In genomic region chr12:12266389-12266872, GRCh38 we compare ENCODE assay signal across 8 cellular contexts. TPM values are rescaled to one million over a fixed set of nuclear protein-coding genes. Genes with fewer than 3 reads are reported as not detected.
A peak's percentile ranks its signal among the peaks of the same experiment; 100 is the strongest.
DNase-seq lines count a peak whose midpoint lies in the region; ATAC-seq, FAIRE-seq and TF ChIP-seq lines count a peak whose summit lies in the region.

No MANE protein-coding gene starts in this region.

- no peaks in the 10 kb centered on the region for H3F3A ChIP-seq in DOHH2 (ENCODE audit: control insufficient read depth, insufficient read depth)

- no peaks in the 10 kb centered on the region for H3K9me3 ChIP-seq in DOHH2 (ENCODE audit: control insufficient read depth, insufficient read depth, low read length)
- H3K9me3 ChIP-seq in tibial artery = no peaks in the 10 kb centered on the region

- H3K4me1 ChIP-seq in DOHH2 (ENCODE audit: control insufficient read depth, low read length) (peaks cover 23% of the 10 kb centered on the region), tibial artery (peaks cover 0 to 20% (median 8%) of the 10 kb centered on the region in 4 donors)

- no peaks in the 10 kb centered on the region for H3K36me3 Mint-ChIP-seq in IgD-negative memory B cell

- FAIRE-seq in bronchial epithelial cell (lab: Jason Lieb, UNC) = no peak

- H4K20me1 ChIP-seq in DOHH2 (ENCODE audit: control insufficient read depth, insufficient read depth, low read depth, low read length) = no peaks in the 10 kb centered on the region

- H3K4me3 ChIP-seq in DOHH2 (ENCODE audit: low read length) (peak overlapping the region; percentile 89), bronchial epithelial cell (ENCODE audit: low read depth, low read length) (peak overlapping the region; percentile 71), lower leg skin (ENCODE audit: low read depth, poor library complexity, severe bottlenecking) (peak overlapping the region; percentile 75), tibial artery (peak overlapping the region; percentile 64 to 87)

- H3K27me3 ChIP-seq in DOHH2 (ENCODE audit: control insufficient read depth, low read length) (no peaks in the 10 kb centered on the region), bronchial epithelial cell (ENCODE audit: control insufficient read depth, insufficient read depth, low read length) (no peaks in the 10 kb centered on the region), tibial artery (no peaks in the 10 kb centered on the region)

- WGBS in lower leg skin, 2 donors = 1% methylated on average over 20 to 27 of the region's 27 CpGs

- peaks cover 35% of the 10 kb centered on the region for H3K27me3 Mint-ChIP-seq in IgD-negative memory B cell

- H3K36me3 ChIP-seq in DOHH2 (ENCODE audit: control insufficient read depth, low read length) (no peaks in the 10 kb centered on the region; the same call in 1 of the 2 replicates), bronchial epithelial cell (ENCODE audit: control insufficient read depth, insufficient read depth, low read length) (no peaks in the 10 kb centered on the region), tibial artery (no peaks in the 10 kb centered on the region)

- DNase-seq in bronchial epithelial cell (ENCODE audit: low read depth) = no peak
- DNase-seq in lower leg skin (ENCODE audit: low spot score in 2 of 2) = peak in 1 of 2 donors; percentile 86
- peak in 1 of 2 donors; percentile 67 for DNase-seq in tibial artery
- DNase-seq in HCEC 1CT = no peak

- peak overlapping the region; percentile 71 for H3K4me2 ChIP-seq in DOHH2 (ENCODE audit: low read length)

- peak overlapping the region in 2 of 3 donors; percentile 15 to 50 for H3K27ac Mint-ChIP-seq in IgD-negative memory B cell

- H3K27ac ChIP-seq in DOHH2 (ENCODE audit: low read depth, low read length) = peak overlapping the region; percentile 34
- H3K27ac ChIP-seq in tibial artery = peak overlapping the region; percentile 97 to 99

- TF ChIP-seq CTCF in DOHH2 (IDR thresholded peaks at IDR 0.05; ENCODE audit: low read depth, low read length, poor library complexity, severe bottlenecking) (no peak), bronchial epithelial cell (IDR thresholded peaks at IDR 0.05; ENCODE audit: insufficient read depth, low read length, severe bottlenecking) (no peak), lower leg skin (IDR thresholded peaks at IDR 0.05) (no peak), tibial artery (IDR thresholded peaks at IDR 0.05) (no peak)

- intact Hi-C loops in lower leg skin (cut with DNase I; ENCODE audit: low total_unique reads) = no loop called here
- intact Hi-C loops in tibial artery (cut with DNase I; ENCODE audit: low total_unique reads) = loop anchor here (5.0 to 10.0 kb wide), 2 partner anchors 448 to 1094 kb away; partner anchors contain the start of genes CDKN1B and SMIM10L1

- TF ChIP-seq POLR2A in lower leg skin (IDR thresholded peaks at IDR 0.05) = no peak

- peak overlapping the region; percentile 83 to 93 (median 86) for H3K4me3 Mint-ChIP-seq in IgD-negative memory B cell

- peaks cover 52% of the 10 kb centered on the region for H3K79me2 ChIP-seq in DOHH2 (ENCODE audit: control insufficient read depth, low read length)

- ATAC-seq in GM21786 (IDR thresholded peaks at IDR 0.05; ENCODE audit: unreplicated experiment) (no peak), GM18519 (IDR thresholded peaks at IDR 0.05; ENCODE audit: low FRiP score, unreplicated experiment) (no peak)

- no peaks in the 10 kb centered on the region for H3K9me2 ChIP-seq in DOHH2 (replicated peaks; ENCODE audit: control insufficient read depth, low read length)

- H3K9me3 Mint-ChIP-seq in IgD-negative memory B cell = no peaks in the 10 kb centered on the region

- peaks cover 14 to 17% (median 16%) of the 10 kb centered on the region in 3 donors for H3K4me1 Mint-ChIP-seq in IgD-negative memory B cell

RNA-seq across cellular contexts. Expression of gene LRP6, which starts 0.4 kb away (rescaled TPM):
- polyA plus RNA-seq in IgD-negative memory B cell = not detected
- total RNA-seq in bronchial epithelial cell (17.6 and 23.0 TPM in 2 replicates), lower leg skin (10 to 100 TPM; 19.6 to 37.3 (median 26.1) TPM)
